In genomic region chr1:228158690-228159665, GRCh38 we compare ENCODE assay signal across 27 cellular contexts. TPM values are rescaled to one million over a fixed set of nuclear protein-coding genes. Genes with fewer than 3 reads are reported as not detected.
A peak's percentile ranks its signal among the peaks of the same experiment; 100 is the strongest.
DNase-seq lines count a peak whose midpoint lies in the region; ATAC-seq, FAIRE-seq and TF ChIP-seq lines count a peak whose summit lies in the region.
"Had no signal": no experiment of that assay in that cellular context is flagged by ENCODE, and none has a peak within 500 bp of the region (broad histone marks: within the 10 kb centered on the region; RNA-seq: fewer than 3 reads in every experiment).

No MANE protein-coding gene starts in this region.

- H4K20me1 ChIP-seq in GM23248 (ENCODE audit: insufficient read depth), result no peaks in the 10 kb centered on the region

- FAIRE-seq in kidney (lab: Jason Lieb, UNC), result no peak
- FAIRE-seq: GM19239, pancreas had no signal

- H3K4me1 ChIP-seq in GM23248 (ENCODE audit: insufficient read depth) (peaks cover 19% of the 10 kb centered on the region; the same call in 1 of the 2 replicates), kidney (ENCODE audit: control insufficient read depth in 1 of 2, insufficient read depth in 1 of 2, low read depth in 1 of 2, low read length in 2 of 2) (peaks cover 0 to 12% of the 10 kb centered on the region in 2 donors)
- H3K4me1 ChIP-seq: adrenal gland, HAP-1, pancreas had no signal

- in situ Hi-C loops in GM23248 (cut with MboI), result no loop called here

- WGBS in GM23248 (ENCODE audit: low coverage in 1 of 2, low lambda C conversion rate in 2 of 2, missing lambda C conversion rate in 2 of 2), 2 experiments, result 31 to 56% methylated on average over 20 to 46 of the region's 57 CpGs

- H3K27ac ChIP-seq in CD4-positive, alpha-beta T cell (ENCODE audit: low read depth, low read length), result no peak overlapping the region
- H3K27ac ChIP-seq in GM23248, result no peak overlapping the region
- H3K27ac ChIP-seq in kidney (ENCODE audit: low read depth in 2 of 2, low read length in 2 of 2), result no peak overlapping the region
- H3K27ac ChIP-seq: adrenal gland; BLaER1 treated with 17β-estradiol and CSF1 and Interleukin-3, amounts not matched to agents 10 nM and 100 nM; brain microvascular endothelial cell; epithelial cell of prostate; pancreas; SJCRH30; suprapubic skin had no signal

- H3K9me2 ChIP-seq in GM23248 (ENCODE audit: insufficient read depth), result no peaks in the 10 kb centered on the region

- H3K9me3 ChIP-seq in CD4-positive, alpha-beta T cell (ENCODE audit: control insufficient read depth, low read length), result no peaks in the 10 kb centered on the region
- H3K9me3 ChIP-seq in GM23248 (ENCODE audit: low read depth) (no peaks in the 10 kb centered on the region), kidney (ENCODE audit: control insufficient read depth in 1 of 2, low read length in 2 of 2) (no peaks in the 10 kb centered on the region)
- H3K9me3 ChIP-seq: adrenal gland; BLaER1 treated with 17β-estradiol and CSF1 and Interleukin-3, amounts not matched to agents 10 nM and 100 nM; HAP-1; pancreas; SJCRH30; suprapubic skin; upper lobe of right lung had no signal

- TF ChIP-seq CTCF in CD4-positive, alpha-beta T cell (IDR thresholded peaks at IDR 0.05), result no peak
- TF ChIP-seq CTCF in kidney (IDR thresholded peaks at IDR 0.05; ENCODE audit: borderline replicate concordance, extremely low read depth, insufficient read depth), result no peak

- H3K27ac Mint-ChIP-seq in CD4-positive, alpha-beta T cell, result peak overlapping the region; percentile 27
- H3K27ac Mint-ChIP-seq: activated naive CD4-positive, alpha-beta T cell treated with anti-CD3 and anti-CD28 coated beads for 36 hours; nephron; WTC11 had no signal

- H3K4me1 Mint-ChIP-seq in CD4-positive, alpha-beta T cell (ENCODE audit: low read depth), result peaks cover 30% of the 10 kb centered on the region

- DNase-seq in CD4-positive, alpha-beta T cell, result no peak
- peak; percentile 34 for DNase-seq in GM23248
- DNase-seq in kidney, result peak; percentile 69
- DNase-seq in COLO668 (lab: John Stamatoyannopoulos, UW; ENCODE audit: unreplicated experiment), result no peak
- DNase-seq: activated naive CD4-positive, alpha-beta T cell treated with anti-CD3 and anti-CD28 coated beads for 36 hours; brain microvascular endothelial cell; DMS79; effector CD4-positive, alpha-beta T cell; GDM1; mammary epithelial cell; NCI-H1105; NCI-H1930; NCI-H524; SJCRH30; stimulated activated CD4-positive, alpha-beta T cell treated with anti-CD3 and anti-CD28 coated beads, Interleukin-4, amount 100 ng/mL, for 1 hour; T1000 had no signal

- H3K4me3 Mint-ChIP-seq in CD4-positive, alpha-beta T cell, result no peak overlapping the region
- H3K4me3 Mint-ChIP-seq: activated naive CD4-positive, alpha-beta T cell treated with anti-CD3 and anti-CD28 coated beads for 36 hours; nephron; WTC11 had no signal

- no peaks in the 10 kb centered on the region for H3K9me3 Mint-ChIP-seq in CD4-positive, alpha-beta T cell
- H3K9me3 Mint-ChIP-seq: activated naive CD4-positive, alpha-beta T cell treated with anti-CD3 and anti-CD28 coated beads for 36 hours; nephron; WTC11 had no signal

- H3K27me3 ChIP-seq in CD4-positive, alpha-beta T cell (ENCODE audit: control insufficient read depth, insufficient read depth, low read length), result no peaks in the 10 kb centered on the region
- no peaks in the 10 kb centered on the region for H3K27me3 ChIP-seq in GM23248 (replicated peaks; ENCODE audit: insufficient read depth)
- H3K27me3 ChIP-seq: BLaER1 treated with 17β-estradiol and CSF1 and Interleukin-3, amounts not matched to agents 10 nM and 100 nM; pancreas; SJCRH30; suprapubic skin; upper lobe of right lung had no signal

- H3K79me2 ChIP-seq in GM23248 (ENCODE audit: insufficient read depth), result no peaks in the 10 kb centered on the region

- intact Hi-C loops in CD4-positive, alpha-beta T cell (cut with DNase I, micrococcal nuclease), result no loop called here
- intact Hi-C loops in kidney (cut with DNase I), result no loop called here

- H3K9ac ChIP-seq in GM23248, result no peak overlapping the region
- H3K9ac ChIP-seq in kidney (ENCODE audit: low read length in 2 of 2), result no peak overlapping the region
- H3K9ac ChIP-seq: BLaER1 treated with 17β-estradiol and CSF1 and Interleukin-3, amounts not matched to agents 10 nM and 100 nM had no signal

- H3K36me3 ChIP-seq in GM23248 (ENCODE audit: low read depth), result no peaks in the 10 kb centered on the region
- H3K36me3 ChIP-seq in kidney (ENCODE audit: control insufficient read depth in 1 of 2, insufficient read depth in 2 of 2, low read length in 2 of 2), result no peaks in the 10 kb centered on the region
- H3K36me3 ChIP-seq: adrenal gland; BLaER1 treated with 17β-estradiol and CSF1 and Interleukin-3, amounts not matched to agents 10 nM and 100 nM; brain microvascular endothelial cell; HAP-1; pancreas; SJCRH30; suprapubic skin; upper lobe of right lung had no signal

- no peak overlapping the region for H3K4me3 ChIP-seq in GM23248
- no peak overlapping the region for H3K4me3 ChIP-seq in kidney (ENCODE audit: low read length in 2 of 2)
- H3K4me3 ChIP-seq: adrenal gland; BLaER1 treated with 17β-estradiol and CSF1 and Interleukin-3, amounts not matched to agents 10 nM and 100 nM; HAP-1; pancreas; SJCRH30; suprapubic skin; upper lobe of right lung had no signal

- CTCF ChIA-PET in CD4-positive, alpha-beta T cell (lab: Charles Lee), result no interaction called here

- no peak for ATAC-seq in CD4-positive, alpha-beta T cell (ENCODE audit: poor library complexity)
- no peak for ATAC-seq in HG03469 (IDR thresholded peaks at IDR 0.05; ENCODE audit: unreplicated experiment)
- ATAC-seq: pancreas, upper lobe of right lung, WTC11 had no signal

- no peak overlapping the region for H3K4me2 ChIP-seq in GM23248 (ENCODE audit: unreplicated experiment)
- H3K4me2 ChIP-seq: BLaER1 treated with 17β-estradiol and CSF1 and Interleukin-3, amounts not matched to agents 10 nM and 100 nM had no signal

- H3F3A ChIP-seq in GM23248 (ENCODE audit: insufficient read depth), result no peaks in the 10 kb centered on the region

- H3K27me3 Mint-ChIP-seq in CD4-positive, alpha-beta T cell, result no peaks in the 10 kb centered on the region

- H2AFZ ChIP-seq in GM23248, result no peak overlapping the region

- H3K36me3 Mint-ChIP-seq in CD4-positive, alpha-beta T cell (ENCODE audit: low read depth), result no peaks in the 10 kb centered on the region
- H3K36me3 Mint-ChIP-seq: WTC11 had no signal

- POLR2A ChIA-PET in CD4-positive, alpha-beta T cell (lab: Charles Lee), result no interaction called here

RNA-seq across cellular contexts. Expression of gene IBA57, which starts 6.6 kb away (rescaled TPM):
- 10 to 100 TPM; 19.7 to 19.9 TPM for total RNA-seq in CD4-positive, alpha-beta T cell
- 2.9 and 6.2 TPM in 2 replicates for total RNA-seq in GM23248 (2014; rRNA removed; shearing (Covaris generic))
- polyA plus RNA-seq in GM23248 (2016; fragmentation: Nextera tagmentation; extraction: Ambion mirVana) (2.0 and 3.3 TPM in 2 replicates), kidney (ENCODE audit: insufficient read depth, low read depth, low replicate concordance) (4.7 TPM)
- 13.0 TPM for total RNA-seq in kidney

RNA-seq across cellular contexts. Expression of gene GJC2, which starts 9.2 kb away (rescaled TPM):
- 1 to 10 TPM; 2.1 to 2.4 TPM for total RNA-seq in CD4-positive, alpha-beta T cell
- 0.54 and 2.7 TPM in 2 replicates for total RNA-seq in GM23248 (2014; rRNA removed; shearing (Covaris generic))
- 0.08 and 0.14 TPM in 2 replicates for polyA plus RNA-seq in GM23248 (2016; fragmentation: Nextera tagmentation; extraction: Ambion mirVana)
- total RNA-seq in kidney, result 6.0 TPM
- 0.73 TPM for polyA plus RNA-seq in kidney (ENCODE audit: insufficient read depth, low read depth, low replicate concordance)

RNA-seq across cellular contexts. Expression of gene GUK1, which starts 18.9 kb away (rescaled TPM):
- 100 to 1,000 TPM; 373 to 378 TPM for total RNA-seq in CD4-positive, alpha-beta T cell
- 324 and 340 TPM in 2 replicates for total RNA-seq in GM23248 (2014; rRNA removed; shearing (Covaris generic))
- polyA plus RNA-seq in GM23248 (2016; fragmentation: Nextera tagmentation; extraction: Ambion mirVana) (554 and 574 TPM in 2 replicates), kidney (ENCODE audit: insufficient read depth, low read depth, low replicate concordance) (410 TPM)
- 221 TPM for total RNA-seq in kidney

RNA-seq across cellular contexts. Expression of gene OBSCN, which starts 48.9 kb away (rescaled TPM):
- 10 to 100 TPM; 80.8 to 82.2 TPM for total RNA-seq in CD4-positive, alpha-beta T cell
- 3.0 and 5.2 TPM in 2 replicates for total RNA-seq in GM23248 (2014; rRNA removed; shearing (Covaris generic))
- polyA plus RNA-seq in GM23248 (2016; fragmentation: Nextera tagmentation; extraction: Ambion mirVana) (1.1 and 1.3 TPM in 2 replicates), kidney (ENCODE audit: insufficient read depth, low read depth, low replicate concordance) (14.5 TPM)
- 30.0 TPM for total RNA-seq in kidney

RNA-seq across cellular contexts. Expression of gene MRPL55, which starts 49.9 kb away (rescaled TPM):
- 100 to 1,000 TPM; 120 to 128 TPM for total RNA-seq in CD4-positive, alpha-beta T cell
- total RNA-seq in GM23248 (2014; rRNA removed; shearing (Covaris generic)), result 57.5 and 84.4 TPM in 2 replicates
- 94.4 and 95.1 TPM in 2 replicates for polyA plus RNA-seq in GM23248 (2016; fragmentation: Nextera tagmentation; extraction: Ambion mirVana)
- 37.8 TPM for total RNA-seq in kidney
- polyA plus RNA-seq in kidney (ENCODE audit: insufficient read depth, low read depth, low replicate concordance), result 141 TPM

Comparison
In these comparisons a context has a peak if more than half of its experiments do, and no peak if none do; other contexts are left out.
1. DNase-seq: peak in GM23248 (single experiment) and kidney (single experiment); none in CD4-positive, alpha-beta T cell (0 of 10) and COLO668 (single experiment).